ENCODE assay signal across 1 cellular context in genomic region chr20:64040231-64041039, GRCh38.
TF ChIP-seq lines count a peak whose summit lies in the region.

No MANE protein-coding gene starts in this region.

TF ChIP-seq in GM12878, 131 proteins besides CTCF, POLR2A, EP300 and RAD21:
- no peak for TF ChIP-seq IKZF2 (IDR thresholded peaks at IDR 0.05)
- 0 out of 2 replicates have a peak, but pooled peaks have one; percentile 20 for TF ChIP-seq HDGF (IDR thresholded peaks at IDR 0.05)
- peak; percentile 26; the same call in 1 of the 2 replicates for TF ChIP-seq POLR2AphosphoS5 (IDR thresholded peaks at IDR 0.05; ENCODE audit: low read length)
- peak; percentile 68 for TF ChIP-seq POLR2AphosphoS2 (IDR thresholded peaks at IDR 0.05; ENCODE audit: low read depth, low read length)
- peak; percentile 4; the same call in 1 of the 2 replicates for TF ChIP-seq MTA2 (IDR thresholded peaks at IDR 0.05; ENCODE audit: low read depth)
- TF ChIP-seq NR2C1 (IDR thresholded peaks at IDR 0.05): no peak
